Comparison of ENCODE assay signal across 8 cellular contexts in genomic region chr22:44703269-44703870, GRCh38. TPM values are rescaled to one million over a fixed set of nuclear protein-coding genes. Genes with fewer than 3 reads are reported as not detected.
A peak's percentile ranks its signal among the peaks of the same experiment; 100 is the strongest.
DNase-seq lines count a peak whose midpoint lies in the region; ATAC-seq and TF ChIP-seq lines count a peak whose summit lies in the region.
"Had no signal": no experiment of that assay in that cellular context is flagged by ENCODE, and none has a peak within 500 bp of the region (broad histone marks: within the 10 kb centered on the region; RNA-seq: fewer than 3 reads in every experiment).

No MANE protein-coding gene starts in this region.

- no peak overlapping the region for H3K27ac Mint-ChIP-seq in activated T-helper 1 cell treated with anti-CD3 and anti-CD28 coated beads, Interleukin-12 subunit alpha, Interleukin-12 subunit beta, Interleukin-2, Interleukin-4 antibody, amounts not matched to agents 30 ng/mL and 10 ng/mL and 1 ng/mL, durations not matched to agents 14 hours and 24 hours and 36 hours
- H3K27ac Mint-ChIP-seq in immature natural killer cell, result peak overlapping the region in 2 of 6 donors; percentile 67 to 76
- peak overlapping the region; percentile 60 for H3K27ac Mint-ChIP-seq in stimulated activated effector memory CD8-positive, alpha-beta T cell treated with anti-CD3 and anti-CD28 coated beads, Interleukin-12 subunit alpha, Interleukin-12 subunit beta, amount 100 ng/mL, for 72 hours

- H3K36me3 Mint-ChIP-seq in activated T-helper 1 cell treated with anti-CD3 and anti-CD28 coated beads, Interleukin-12 subunit alpha, Interleukin-12 subunit beta, Interleukin-2, Interleukin-4 antibody, amounts not matched to agents 30 ng/mL and 10 ng/mL and 1 ng/mL, durations not matched to agents 14 hours and 24 hours and 36 hours (ENCODE audit: low read depth), result no peaks in the 10 kb centered on the region
- peaks cover 0 to 6% (median 4%) of the 10 kb centered on the region in 3 donors for H3K36me3 Mint-ChIP-seq in immature natural killer cell
- peaks cover 20% of the 10 kb centered on the region for H3K36me3 Mint-ChIP-seq in stimulated activated effector memory CD8-positive, alpha-beta T cell treated with anti-CD3 and anti-CD28 coated beads, Interleukin-12 subunit alpha, Interleukin-12 subunit beta, amount 100 ng/mL, for 72 hours

- DNase-seq in HL-60 (ENCODE audit: low read depth in 1 of 2, low spot score in 1 of 2), result no peak
- no peak for DNase-seq in activated T-helper 1 cell treated with anti-CD3 and anti-CD28 coated beads, Interleukin-12 subunit alpha, Interleukin-12 subunit beta, Interleukin-2, Interleukin-4 antibody, amounts not matched to agents 30 ng/mL and 10 ng/mL and 1 ng/mL, durations not matched to agents 14 hours and 24 hours and 36 hours (ENCODE audit: low spot score)
- DNase-seq in immature natural killer cell, result no peak
- no peak for DNase-seq in stimulated activated effector memory CD8-positive, alpha-beta T cell treated with anti-CD3 and anti-CD28 coated beads, Interleukin-12 subunit alpha, Interleukin-12 subunit beta, amount 100 ng/mL, for 72 hours (ENCODE audit: low spot score in 2 of 2)
- no peak for DNase-seq in GM19240 (ENCODE audit: insufficient read length, low spot score)
- no peak for DNase-seq in T-helper 9 cell
- DNase-seq in occipital lobe (lab: John Stamatoyannopoulos, UW), result no peak

- H3K27ac ChIP-seq in HL-60 (replicated peaks), result no peak overlapping the region
- H3K27ac ChIP-seq: KMS-11 had no signal

- no peaks in the 10 kb centered on the region for H3K27me3 ChIP-seq in HL-60 (ENCODE audit: insufficient read depth, poor library complexity, severe bottlenecking)

- no peak for ATAC-seq in stimulated activated effector memory CD8-positive, alpha-beta T cell treated with anti-CD3 and anti-CD28 coated beads, Interleukin-12 subunit alpha, Interleukin-12 subunit beta, amount 100 ng/mL, for 72 hours

- H3K4me3 Mint-ChIP-seq in activated T-helper 1 cell treated with anti-CD3 and anti-CD28 coated beads, Interleukin-12 subunit alpha, Interleukin-12 subunit beta, Interleukin-2, Interleukin-4 antibody, amounts not matched to agents 30 ng/mL and 10 ng/mL and 1 ng/mL, durations not matched to agents 14 hours and 24 hours and 36 hours, result peak overlapping the region; percentile 72
- H3K4me3 Mint-ChIP-seq in immature natural killer cell, result peak overlapping the region; percentile 78 to 86 (median 83)
- peak overlapping the region; percentile 76 for H3K4me3 Mint-ChIP-seq in stimulated activated effector memory CD8-positive, alpha-beta T cell treated with anti-CD3 and anti-CD28 coated beads, Interleukin-12 subunit alpha, Interleukin-12 subunit beta, amount 100 ng/mL, for 72 hours

- H3K4me1 Mint-ChIP-seq in activated T-helper 1 cell treated with anti-CD3 and anti-CD28 coated beads, Interleukin-12 subunit alpha, Interleukin-12 subunit beta, Interleukin-2, Interleukin-4 antibody, amounts not matched to agents 30 ng/mL and 10 ng/mL and 1 ng/mL, durations not matched to agents 14 hours and 24 hours and 36 hours (ENCODE audit: low read depth), result no peaks in the 10 kb centered on the region
- peaks cover 57 to 66% of the 10 kb centered on the region in 2 donors for H3K4me1 Mint-ChIP-seq in immature natural killer cell
- H3K4me1 Mint-ChIP-seq in stimulated activated effector memory CD8-positive, alpha-beta T cell treated with anti-CD3 and anti-CD28 coated beads, Interleukin-12 subunit alpha, Interleukin-12 subunit beta, amount 100 ng/mL, for 72 hours, result peaks cover 60% of the 10 kb centered on the region

- no peaks in the 10 kb centered on the region for H3K9me3 Mint-ChIP-seq in activated T-helper 1 cell treated with anti-CD3 and anti-CD28 coated beads, Interleukin-12 subunit alpha, Interleukin-12 subunit beta, Interleukin-2, Interleukin-4 antibody, amounts not matched to agents 30 ng/mL and 10 ng/mL and 1 ng/mL, durations not matched to agents 14 hours and 24 hours and 36 hours
- H3K9me3 Mint-ChIP-seq in immature natural killer cell, result no peaks in the 10 kb centered on the region
- H3K9me3 Mint-ChIP-seq in stimulated activated effector memory CD8-positive, alpha-beta T cell treated with anti-CD3 and anti-CD28 coated beads, Interleukin-12 subunit alpha, Interleukin-12 subunit beta, amount 100 ng/mL, for 72 hours, result no peaks in the 10 kb centered on the region

- intact Hi-C loops in activated T-helper 1 cell treated with anti-CD3 and anti-CD28 coated beads, Interleukin-12 subunit alpha, Interleukin-12 subunit beta, Interleukin-2, Interleukin-4 antibody, amounts not matched to agents 30 ng/mL and 10 ng/mL and 1 ng/mL, durations not matched to agents 14 hours and 24 hours and 36 hours (cut with micrococcal nuclease), result no loop called here

- peak overlapping the region; percentile 60 for H3K4me3 ChIP-seq in HL-60 (replicated peaks; ENCODE audit: insufficient read depth, low read length)

- peaks cover 6% of the 10 kb centered on the region for H3K27me3 Mint-ChIP-seq in activated T-helper 1 cell treated with anti-CD3 and anti-CD28 coated beads, Interleukin-12 subunit alpha, Interleukin-12 subunit beta, Interleukin-2, Interleukin-4 antibody, amounts not matched to agents 30 ng/mL and 10 ng/mL and 1 ng/mL, durations not matched to agents 14 hours and 24 hours and 36 hours (ENCODE audit: insufficient read depth)
- peaks cover 0 to 7% (median 2%) of the 10 kb centered on the region in 3 donors for H3K27me3 Mint-ChIP-seq in immature natural killer cell (ENCODE audit: low read depth in 3 of 3)

- TF ChIP-seq CTCF in HL-60 (IDR thresholded peaks at IDR 0.05; ENCODE audit: insufficient read depth, low read length), result no peak

RNA-seq across cellular contexts. Expression of gene PRR5, which starts 1.4 kb away (rescaled TPM):
- total RNA-seq in activated T-helper 1 cell treated with anti-CD3 and anti-CD28 coated beads, Interleukin-12 subunit alpha, Interleukin-12 subunit beta, Interleukin-2, Interleukin-4 antibody, amounts not matched to agents 30 ng/mL and 10 ng/mL and 1 ng/mL, durations not matched to agents 14 hours and 24 hours and 36 hours, result 19.7 and 21.6 TPM in 2 replicates
- polyA plus RNA-seq in immature natural killer cell, result 100 to 1,000 TPM; 102 to 168 (median 112) TPM
- 13.6 TPM for total RNA-seq in occipital lobe

RNA-seq across cellular contexts. Expression of gene ARHGAP8, which starts 49.0 kb away (rescaled TPM):
- 0.61 and 1.4 TPM in 2 replicates for total RNA-seq in activated T-helper 1 cell treated with anti-CD3 and anti-CD28 coated beads, Interleukin-12 subunit alpha, Interleukin-12 subunit beta, Interleukin-2, Interleukin-4 antibody, amounts not matched to agents 30 ng/mL and 10 ng/mL and 1 ng/mL, durations not matched to agents 14 hours and 24 hours and 36 hours
- 1 to 10 TPM in 1 of 3 donors, under 1 TPM in 1, not detected in 1; 0.60 to 2.0 TPM for polyA plus RNA-seq in immature natural killer cell
- total RNA-seq in occipital lobe, result 1.4 TPM
